In the genomic region with DNA sequence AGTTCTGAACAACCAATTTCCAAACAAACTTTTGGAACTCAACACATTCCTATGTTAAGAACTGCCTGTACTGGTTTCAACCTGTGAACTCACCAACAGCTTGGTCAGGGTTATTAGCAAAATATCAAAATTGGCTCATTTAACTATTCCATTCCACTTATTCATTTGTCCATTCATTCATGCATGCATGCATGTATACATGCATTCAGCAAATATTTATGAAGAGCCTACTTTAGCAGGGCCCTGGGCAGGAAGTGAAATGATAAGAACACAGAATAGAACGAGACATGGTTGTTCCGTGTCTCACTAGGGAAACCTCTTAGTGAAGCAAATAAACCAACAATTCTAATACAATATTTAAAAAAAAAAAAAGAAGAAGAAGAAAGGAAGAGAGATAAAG, we compare ENCODE assay signal across 31 cellular contexts.
"Had no signal": no experiment of that assay in that cellular context is flagged by ENCODE, and none has a peak within 500 bp of the region (broad histone marks: within the 10 kb centered on the region; RNA-seq: fewer than 3 reads in every experiment).

No MANE protein-coding gene starts in this region.

- ATAC-seq: effector memory CD8-positive, alpha-beta T cell; esophagus mucosa; gastrocnemius medialis; heart right ventricle; left cardiac atrium; left lung; left ventricle myocardium superior; lower lobe of right lung; mucosa of descending colon; naive thymus-derived CD8-positive, alpha-beta T cell had no signal

- H3K9me3 ChIP-seq: gastrocnemius medialis had no signal

- DNase-seq: dermis blood vessel endothelial cell; dorsolateral prefrontal cortex; effector CD4-positive, alpha-beta T cell; effector memory CD8-positive, alpha-beta T cell; endodermal cell; erythroblast; esophagus squamous epithelium; foreskin fibroblast; foreskin melanocyte; gastrocnemius medialis; glutamatergic neuron; head of caudate nucleus; heart right ventricle; hippocampal formation; islet precursor cell; kidney; kidney glomerular epithelial cell; left cardiac atrium; left lung; left ventricle myocardium superior; lower lobe of right lung; mesenchymal stem cell; mucosa of descending colon; naive B cell; naive thymus-derived CD8-positive, alpha-beta T cell had no signal

- H3K27ac Mint-ChIP-seq: effector memory CD8-positive, alpha-beta T cell; endodermal cell; mesothelial cell of epicardium; naive thymus-derived CD8-positive, alpha-beta T cell had no signal

- H3K27me3 Mint-ChIP-seq: naive B cell had no signal

- H3K4me1 ChIP-seq: esophagus squamous epithelium, gastrocnemius medialis, heart right ventricle, left lung, lower lobe of right lung had no signal

- H3K4me3 ChIP-seq: coronary artery, dorsolateral prefrontal cortex, esophagus squamous epithelium, gastrocnemius medialis, heart right ventricle, left lung, lower lobe of right lung, mucosa of descending colon had no signal

- FAIRE-seq: colon, endometrium, kidney had no signal

- H3K36me3 ChIP-seq: gastrocnemius medialis, heart right ventricle, left lung, lower lobe of right lung had no signal

- H3K27me3 ChIP-seq: dorsolateral prefrontal cortex, esophagus squamous epithelium, gastrocnemius medialis, heart right ventricle, left lung had no signal

- H3K4me3 Mint-ChIP-seq: effector memory CD8-positive, alpha-beta T cell; endodermal cell; mesothelial cell of epicardium; naive thymus-derived CD8-positive, alpha-beta T cell had no signal

- H3K4me1 Mint-ChIP-seq: endodermal cell, mesothelial cell of epicardium, naive B cell had no signal

- H3K27ac ChIP-seq: coronary artery, dorsolateral prefrontal cortex, epithelial cell of prostate, esophagus squamous epithelium, gastrocnemius medialis, heart right ventricle, left lung, lower lobe of right lung had no signal
